In genomic region chr6:136534268-136534667, GRCh38 we compare ENCODE assay signal across 2 cellular contexts.
TF ChIP-seq lines count a peak whose summit lies in the region.

No MANE protein-coding gene starts in this region.

TF ChIP-seq in liver, 16 proteins besides CTCF, POLR2A, EP300 and RAD21:
- peak; percentile 94 to 98 for TF ChIP-seq RXRA (IDR thresholded peaks at IDR 0.05)
- peak; percentile 35 for TF ChIP-seq FOXA2 (IDR thresholded peaks at IDR 0.05)
- TF ChIP-seq ATF3 (IDR thresholded peaks at IDR 0.05) = no peak
- no peak for TF ChIP-seq ZBTB33 (IDR thresholded peaks at IDR 0.05)
- TF ChIP-seq FOXA1 (IDR thresholded peaks at IDR 0.05) = no peak
- no peak for TF ChIP-seq NR2F2 (IDR thresholded peaks at IDR 0.05)
- no peak for TF ChIP-seq SP1 (IDR thresholded peaks at IDR 0.05)
- peak; percentile 27 to 30 for TF ChIP-seq JUND (IDR thresholded peaks at IDR 0.05)
- TF ChIP-seq HNF4G (IDR thresholded peaks at IDR 0.05) = peak; percentile 35
- no peak for TF ChIP-seq TAF1 (conservative IDR thresholded peaks at IDR 0.05)
- peak; percentile 14 for TF ChIP-seq YY1 (IDR thresholded peaks at IDR 0.05)
- peak; percentile 51 to 73 for TF ChIP-seq HNF4A (conservative IDR thresholded peaks at IDR 0.05)
- no peak for TF ChIP-seq GABPA (IDR thresholded peaks at IDR 0.05 in 1 of 2, conservative IDR thresholded peaks at IDR 0.05 in 1 of 2)
- TF ChIP-seq EGR1 (IDR thresholded peaks at IDR 0.05; ENCODE audit: low read depth in 2 of 2) = no peak
- TF ChIP-seq MAX (IDR thresholded peaks at IDR 0.05) = no peak
- TF ChIP-seq REST (IDR thresholded peaks at IDR 0.05) = no peak

TF ChIP-seq in HepG2, 621 proteins besides CTCF, POLR2A, EP300 and RAD21:
- TF ChIP-seq PPARG (CRISPR knock-in tag; conservative IDR thresholded peaks at IDR 0.05) = no peak
- no peak for TF ChIP-seq ZBTB7B (CRISPR knock-in tag; IDR thresholded peaks at IDR 0.05)
- TF ChIP-seq TSC22D2 (CRISPR knock-in tag; IDR thresholded peaks at IDR 0.05; ENCODE audit: borderline replicate concordance) = no peak
- no peak for TF ChIP-seq ZNF180 (CRISPR knock-in tag; IDR thresholded peaks at IDR 0.05; ENCODE audit: borderline replicate concordance, low read depth)
- TF ChIP-seq ZNF503 (CRISPR knock-in tag; IDR thresholded peaks at IDR 0.05) = no peak
- TF ChIP-seq WIZ (CRISPR knock-in tag; IDR thresholded peaks at IDR 0.05) = no peak
- no peak for TF ChIP-seq PRMT3 (CRISPR knock-in tag; IDR thresholded peaks at IDR 0.05; ENCODE audit: borderline replicate concordance, low read depth)
- TF ChIP-seq GATAD1 (CRISPR knock-in tag; IDR thresholded peaks at IDR 0.05) = no peak
- TF ChIP-seq PBX2 (CRISPR knock-in tag; IDR thresholded peaks at IDR 0.05) = no peak
- TF ChIP-seq CHD4 (IDR thresholded peaks at IDR 0.05; ENCODE audit: borderline replicate concordance, low read length) = no peak
- no peak for TF ChIP-seq ZBTB21 (CRISPR knock-in tag; IDR thresholded peaks at IDR 0.05)
- no peak for TF ChIP-seq ZNF775 (CRISPR knock-in tag; IDR thresholded peaks at IDR 0.05; ENCODE audit: borderline replicate concordance)
- TF ChIP-seq YY1 (IDR thresholded peaks at IDR 0.05; ENCODE audit: insufficient read depth, insufficient replicate concordance, low read depth, low read length) = no peak
- TF ChIP-seq FOXC1 (CRISPR knock-in tag; IDR thresholded peaks at IDR 0.05; ENCODE audit: borderline replicate concordance) = no peak
- no peak for TF ChIP-seq ZBTB39 (CRISPR knock-in tag; IDR thresholded peaks at IDR 0.05)
- no peak for TF ChIP-seq ZSCAN31 (CRISPR knock-in tag; IDR thresholded peaks at IDR 0.05; ENCODE audit: low read depth)
- TF ChIP-seq ZNF343 (CRISPR knock-in tag; IDR thresholded peaks at IDR 0.05) = no peak
- no peak for TF ChIP-seq ZZZ3 (CRISPR knock-in tag; IDR thresholded peaks at IDR 0.05; ENCODE audit: borderline replicate concordance)
- TF ChIP-seq POGZ (CRISPR knock-in tag; IDR thresholded peaks at IDR 0.05) = no peak
